ENCODE assay signal across 39 cellular contexts in the genomic region with DNA sequence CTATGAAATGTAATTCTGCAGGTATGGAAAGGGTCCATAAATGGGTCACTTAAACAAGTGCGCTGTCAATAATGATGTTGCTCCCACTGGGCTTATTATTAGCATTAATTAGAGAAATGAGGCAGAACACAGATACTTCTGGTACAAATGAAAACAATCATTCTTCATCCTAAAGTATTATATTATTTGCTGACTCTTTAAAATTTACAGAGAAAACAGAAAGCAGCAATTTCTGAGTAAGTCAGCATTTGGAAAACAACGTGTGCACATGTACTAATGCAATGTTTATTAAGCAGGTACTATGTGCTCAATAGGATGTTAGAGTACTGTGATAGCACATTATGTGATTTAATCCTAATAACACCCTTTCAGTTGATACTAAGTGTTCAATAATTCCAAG. TPM values are rescaled to one million over a fixed set of nuclear protein-coding genes. Genes with fewer than 3 reads are reported as not detected.
DNase-seq lines count a peak whose midpoint lies in the region; ATAC-seq, FAIRE-seq and TF ChIP-seq lines count a peak whose summit lies in the region.
"Had no signal": no experiment of that assay in that cellular context is flagged by ENCODE, and none has a peak within 500 bp of the region (broad histone marks: within the 10 kb centered on the region; RNA-seq: fewer than 3 reads in every experiment).

No MANE protein-coding gene starts in this region.

- no peak for TF ChIP-seq POLR2A in HepG2 (IDR thresholded peaks at IDR 0.05; ENCODE audit: insufficient read depth in 1 of 2, low read depth in 2 of 2, low read length in 2 of 2)
- TF ChIP-seq POLR2A in right lobe of liver (IDR thresholded peaks at IDR 0.05): no peak
- TF ChIP-seq POLR2A in A549 (IDR thresholded peaks at IDR 0.05; ENCODE audit: low read length): no peak
- no peak for TF ChIP-seq POLR2A in IMR-90 (IDR thresholded peaks at IDR 0.05; ENCODE audit: low read depth, low read length)
- no peak for TF ChIP-seq POLR2A in K562 (conservative IDR thresholded peaks at IDR 0.05)

- DNase-seq in HepG2 (ENCODE audit: low spot score): no peak
- DNase-seq in right lobe of liver: no peak
- DNase-seq in A549 (ENCODE audit: low read depth in 1 of 2, low spot score in 1 of 2): no peak
- no peak for DNase-seq in IMR-90
- no peak for DNase-seq in K562 (ENCODE audit: extremely low read depth in 1 of 4, low spot score in 3 of 4)
- no peak for DNase-seq in iPS-NIHi11 (ENCODE audit: low spot score)
- no peak for DNase-seq in stimulated activated naive CD4-positive, alpha-beta T cell treated with Interleukin-2 at 50 U/mL for 16 hours (lab: John Stamatoyannopoulos, UW)
- DNase-seq in mammary epithelial cell: no peak
- DNase-seq: 8988T; ACHN; AML-193; BE2C; C1 segment of cervical spinal cord; Caco-2; Calu3; CD4-positive, alpha-beta memory T cell; CD4-positive, alpha-beta T cell; CD4-positive, CD25-positive, alpha-beta regulatory T cell; CD8-positive, alpha-beta memory T cell; CD8-positive, alpha-beta T cell; COR-L47; DMS 273 treated with DMSO at 0.1 percent for 48 hours; DMS153; DMS53; DMS79; DMS79 treated with DMSO at 0.1 percent for 48 hours; DND-41; EL had no signal

- in situ Hi-C loops in HepG2 (cut with HindIII; ENCODE audit: extremely low pct_ligation_motif_present, low pct_unique_long_range_greater_than_20kb): no loop called here
- in situ Hi-C loops in IMR-90 (cut with MboI; ENCODE audit: low sequenced_read_pairs): no loop called here
- in situ Hi-C loops in K562 (cut with MboI): no loop called here
- in situ Hi-C loops in mammary epithelial cell (cut with MboI; ENCODE audit: low sequenced_read_pairs in 2 of 2): no loop called here

- no peaks in the 10 kb centered on the region for H4K20me1 ChIP-seq in HepG2 (ENCODE audit: insufficient read depth, low read length)
- no peaks in the 10 kb centered on the region for H4K20me1 ChIP-seq in IMR-90 (ENCODE audit: insufficient read depth, low read length)
- no peaks in the 10 kb centered on the region for H4K20me1 ChIP-seq in K562 (replicated peaks; ENCODE audit: control insufficient read depth, insufficient read depth, low read length)
- H4K20me1 ChIP-seq in mammary epithelial cell (ENCODE audit: insufficient read depth, low read length): no peaks in the 10 kb centered on the region
- H4K20me1 ChIP-seq: BLaER1; BLaER1 treated with 17β-estradiol and CSF1 and Interleukin-3, amounts not matched to agents 10 nM and 100 nM had no signal

- no peak for FAIRE-seq in HepG2 (lab: Jason Lieb, UNC)
- FAIRE-seq in A549 (lab: Jason Lieb, UNC): no peak
- FAIRE-seq in K562 (lab: Jason Lieb, UNC): no peak
- FAIRE-seq: A204.1, D721Med had no signal

- 3% methylated on average over 2 of the region's 2 CpGs for WGBS in HepG2 (ENCODE audit: low lambda C conversion rate)
- 60% methylated on average over 2 of the region's 2 CpGs for WGBS in right lobe of liver (ENCODE audit: insufficient coverage, low coverage, low lambda C conversion rate, missing lambda C conversion rate)
- WGBS in A549 (ENCODE audit: missing lambda C conversion rate): 2% methylated on average over 2 of the region's 2 CpGs
- WGBS in IMR-90 (ENCODE audit: extremely low coverage in 2 of 2, insufficient read length in 1 of 2), 2 experiments: no CpG with 5 or more reads among the region's 2 CpGs
- 0% methylated on average over 2 of the region's 2 CpGs for WGBS in K562 (ENCODE audit: insufficient coverage, low coverage, missing lambda C conversion rate)
- WGBS in mammary epithelial cell (ENCODE audit: low coverage, missing lambda C conversion rate): 43% methylated on average over 2 of the region's 2 CpGs

- H3K9me3 ChIP-seq in HepG2 (ENCODE audit: low read length) (peaks cover 88% of the 10 kb centered on the region), right lobe of liver (no peaks in the 10 kb centered on the region), A549 (peaks cover 10% of the 10 kb centered on the region; the same call in 2 of the 3 replicates), IMR-90 (ENCODE audit: control insufficient read depth, insufficient read depth, low read length) (peaks cover 7% of the 10 kb centered on the region), K562 (replicated peaks; ENCODE audit: control insufficient read depth, insufficient read depth, low read depth, low read length) (no peaks in the 10 kb centered on the region), mammary epithelial cell (replicated peaks; ENCODE audit: insufficient read depth, low read length) (peaks cover 17% of the 10 kb centered on the region)
- H3K9me3 ChIP-seq: BE2C, Caco-2 had no signal

- H2AK9ac ChIP-seq in IMR-90 (replicated peaks; ENCODE audit: low read depth, low read length, poor library complexity): no peak overlapping the region

- H2AFZ ChIP-seq in HepG2 (ENCODE audit: low read length): no peak overlapping the region
- no peak overlapping the region for H2AFZ ChIP-seq in IMR-90 (replicated peaks; ENCODE audit: low read length, poor library complexity)
- H2AFZ ChIP-seq in K562 (ENCODE audit: low read depth, low read length): no peak overlapping the region
- no peak overlapping the region for H2AFZ ChIP-seq in mammary epithelial cell (ENCODE audit: low read depth, low read length)

- H3K4me2 ChIP-seq in HepG2 (ENCODE audit: low read depth, low read length) (no peak overlapping the region), A549 (no peak overlapping the region), IMR-90 (ENCODE audit: low read depth, low read length) (no peak overlapping the region), K562 (ENCODE audit: insufficient read depth, low read length) (no peak overlapping the region), mammary epithelial cell (ENCODE audit: insufficient read depth, low read depth, low read length) (no peak overlapping the region)
- H3K4me2 ChIP-seq: BLaER1; BLaER1 treated with 17β-estradiol and CSF1 and Interleukin-3, amounts not matched to agents 10 nM and 100 nM had no signal

- TF ChIP-seq RAD21 in HepG2 (CRISPR knock-in tag; IDR thresholded peaks at IDR 0.05) (no peak), A549 (conservative IDR thresholded peaks at IDR 0.05 in 1 of 2, IDR thresholded peaks at IDR 0.05 in 1 of 2) (no peak), IMR-90 (IDR thresholded peaks at IDR 0.05; ENCODE audit: low read length) (no peak), K562 (CRISPR knock-in tag; conservative IDR thresholded peaks at IDR 0.05 in 1 of 2, IDR thresholded peaks at IDR 0.05 in 1 of 2) (no peak)

- no peak for TF ChIP-seq CTCF in HepG2 (CRISPR knock-in tag; IDR thresholded peaks at IDR 0.05)
- no peak for TF ChIP-seq CTCF in right lobe of liver (IDR thresholded peaks at IDR 0.05)
- TF ChIP-seq CTCF in A549 (IDR thresholded peaks at IDR 0.05): no peak
- TF ChIP-seq CTCF in IMR-90 (conservative IDR thresholded peaks at IDR 0.05; ENCODE audit: low read depth, low read length): no peak
- no peak for TF ChIP-seq CTCF in K562 (IDR thresholded peaks at IDR 0.05 in 2 of 3, conservative IDR thresholded peaks at IDR 0.05 in 1 of 3; ENCODE audit: insufficient read depth in 2 of 3, low read depth in 1 of 3, low read length in 3 of 3)
- TF ChIP-seq CTCF in mammary epithelial cell (conservative IDR thresholded peaks at IDR 0.05 in 1 of 2, IDR thresholded peaks at IDR 0.05 in 1 of 2; ENCODE audit: extremely low read depth in 1 of 2, insufficient read depth in 1 of 2, low read depth in 1 of 2, low read length in 2 of 2): no peak

- H2BK20ac ChIP-seq in IMR-90 (ENCODE audit: low read depth, low read length): no peak overlapping the region

- no peak overlapping the region for H3K27ac ChIP-seq in HepG2 (ENCODE audit: extremely low read length, insufficient read depth, low read length)
- no peak overlapping the region for H3K27ac ChIP-seq in right lobe of liver
- no peak overlapping the region for H3K27ac ChIP-seq in A549
- H3K27ac ChIP-seq in IMR-90 (ENCODE audit: insufficient read depth, low read length): no peak overlapping the region
- H3K27ac ChIP-seq in K562 (ENCODE audit: extremely low read depth, low read depth, low read length): no peak overlapping the region
- H3K27ac ChIP-seq in mammary epithelial cell (ENCODE audit: insufficient read depth, low read depth, low read length): no peak overlapping the region
- H3K27ac ChIP-seq: 22Rv1; BLaER1; BLaER1 treated with 17β-estradiol and CSF1 and Interleukin-3, amounts not matched to agents 10 nM and 100 nM; C4-2B had no signal

- no peak overlapping the region for H3K23ac ChIP-seq in IMR-90 (ENCODE audit: low read depth, low read length)

- intact Hi-C loops in HepG2 (cut with micrococcal nuclease; ENCODE audit: unreplicated experiment) (no loop called here), right lobe of liver (cut with DNase I) (no loop called here), IMR-90 (cut with micrococcal nuclease) (no loop called here), K562 (cut with micrococcal nuclease) (no loop called here), mammary epithelial cell (cut with micrococcal nuclease) (no loop called here)

- H2BK5ac ChIP-seq in IMR-90 (ENCODE audit: low read depth, low read length, poor library complexity, severe bottlenecking): no peak overlapping the region

- H4K5ac ChIP-seq in IMR-90 (ENCODE audit: low read depth, low read length): no peak overlapping the region

- no peaks in the 10 kb centered on the region for H3K79me1 ChIP-seq in IMR-90 (ENCODE audit: low read depth in 1 of 2, low read length in 2 of 2)

- H3K27me3 ChIP-seq in HepG2 (ENCODE audit: control insufficient read depth in 1 of 2, insufficient read depth in 2 of 2, low read length in 2 of 2) (no peaks in the 10 kb centered on the region), right lobe of liver (no peaks in the 10 kb centered on the region), IMR-90 (ENCODE audit: control insufficient read depth, insufficient read depth, low read length) (no peaks in the 10 kb centered on the region), K562 (ENCODE audit: control insufficient read depth in 2 of 2, insufficient read depth in 2 of 2, low read length in 2 of 2) (no peaks in the 10 kb centered on the region), mammary epithelial cell (ENCODE audit: insufficient read depth, low read length) (no peaks in the 10 kb centered on the region)
- H3K27me3 ChIP-seq: BE2C; BLaER1; BLaER1 treated with 17β-estradiol and CSF1 and Interleukin-3, amounts not matched to agents 10 nM and 100 nM had no signal

- no peaks in the 10 kb centered on the region for H3K79me2 ChIP-seq in HepG2 (ENCODE audit: insufficient read depth, low read length)
- no peaks in the 10 kb centered on the region for H3K79me2 ChIP-seq in K562 (ENCODE audit: control insufficient read depth, insufficient read depth, low read length)
- no peaks in the 10 kb centered on the region for H3K79me2 ChIP-seq in mammary epithelial cell (ENCODE audit: insufficient read depth, low read length)

- ATAC-seq in HepG2: no peak
- no peak for ATAC-seq in right lobe of liver
- no peak for ATAC-seq in A549
- no peak for ATAC-seq in IMR-90 (ENCODE audit: low read depth)
- no peak for ATAC-seq in K562
- ATAC-seq: CD8-positive, alpha-beta T cell had no signal

- H3K4ac ChIP-seq in IMR-90 (ENCODE audit: low read depth, low read length): no peak overlapping the region

- H3K56ac ChIP-seq in IMR-90 (ENCODE audit: extremely low read depth, insufficient read depth, low read length): no peak overlapping the region

- H3K36me3 ChIP-seq in HepG2 (replicated peaks in 1 of 2; ENCODE audit: control insufficient read depth in 1 of 2, insufficient read depth in 2 of 2, low read length in 2 of 2): no peaks in the 10 kb centered on the region
- no peaks in the 10 kb centered on the region for H3K36me3 ChIP-seq in right lobe of liver
- no peaks in the 10 kb centered on the region for H3K36me3 ChIP-seq in IMR-90 (ENCODE audit: control insufficient read depth, insufficient read depth, low read length)
- no peaks in the 10 kb centered on the region for H3K36me3 ChIP-seq in K562 (ENCODE audit: control insufficient read depth, insufficient read depth, low read length)
- no peaks in the 10 kb centered on the region for H3K36me3 ChIP-seq in mammary epithelial cell (ENCODE audit: insufficient read depth, low read length)
- H3K36me3 ChIP-seq: BE2C; BLaER1; BLaER1 treated with 17β-estradiol and CSF1 and Interleukin-3, amounts not matched to agents 10 nM and 100 nM had no signal

- TF ChIP-seq EP300 in HepG2 (IDR thresholded peaks at IDR 0.05; ENCODE audit: low read depth in 2 of 2, low read length in 2 of 2) (no peak), HepG2 (CRISPR knock-in tag; IDR thresholded peaks at IDR 0.05; ENCODE audit: borderline replicate concordance) (no peak), A549 (IDR thresholded peaks at IDR 0.05) (no peak), K562 (IDR thresholded peaks at IDR 0.05; ENCODE audit: low read length) (no peak)

- no peak overlapping the region for H4K91ac ChIP-seq in IMR-90 (ENCODE audit: insufficient read depth, low read depth, low read length)

- no peak overlapping the region for H4K8ac ChIP-seq in IMR-90 (ENCODE audit: low read depth in 2 of 2, low read length in 2 of 2)

- CTCF ChIA-PET in HepG2 (lab: Yijun Ruan, JAX; ENCODE audit: low intra/inter-chr PET ratio, low total read pairs) (no interaction called here), A549 (lab: Yijun Ruan, JAX) (no interaction called here), IMR-90 (lab: Yijun Ruan, JAX) (no interaction called here), K562 (lab: Yijun Ruan, JAX; ENCODE audit: low intra/inter-chr PET ratio) (no interaction called here), mammary epithelial cell (lab: Charles Lee; ENCODE audit: low non-redundant PET) (no interaction called here)

- no peak overlapping the region for H3K18ac ChIP-seq in IMR-90 (ENCODE audit: low read depth, low read length)

- no peak overlapping the region for H3K9ac ChIP-seq in HepG2 (ENCODE audit: insufficient read depth, low read depth, low read length)
- H3K9ac ChIP-seq in IMR-90 (ENCODE audit: low read depth, low read length): no peak overlapping the region
- no peak overlapping the region for H3K9ac ChIP-seq in K562 (ENCODE audit: insufficient read depth in 1 of 2, low read depth in 2 of 2, low read length in 2 of 2)
- no peak overlapping the region for H3K9ac ChIP-seq in mammary epithelial cell (ENCODE audit: insufficient read depth, low read length)
- H3K9ac ChIP-seq: BLaER1; BLaER1 treated with 17β-estradiol and CSF1 and Interleukin-3, amounts not matched to agents 10 nM and 100 nM had no signal

- H3K4me1 ChIP-seq in HepG2 (ENCODE audit: insufficient read depth, low read length) (no peaks in the 10 kb centered on the region), right lobe of liver (no peaks in the 10 kb centered on the region), A549 (no peaks in the 10 kb centered on the region), IMR-90 (ENCODE audit: control insufficient read depth, insufficient read depth, low read length) (no peaks in the 10 kb centered on the region), K562 (replicated peaks in 1 of 2; ENCODE audit: control insufficient read depth in 2 of 2, insufficient read depth in 2 of 2, low read length in 2 of 2) (no peaks in the 10 kb centered on the region), mammary epithelial cell (ENCODE audit: insufficient read depth, low read length) (no peaks in the 10 kb centered on the region)
- H3K4me1 ChIP-seq: BE2C; BLaER1; BLaER1 treated with 17β-estradiol and CSF1 and Interleukin-3, amounts not matched to agents 10 nM and 100 nM; Caco-2 had no signal

- BruUV-seq in HepG2 (replicated peaks; lab: Mats Ljungman, UMichigan): no TSS peak
- no TSS peak for BruUV-seq in IMR-90 (replicated peaks; lab: Mats Ljungman, UMichigan)
- BruUV-seq in K562 (replicated peaks; lab: Mats Ljungman, UMichigan): no TSS peak
- no TSS peak for BruUV-seq in mammary epithelial cell (replicated peaks; lab: Mats Ljungman, UMichigan)

- no peak overlapping the region for H2BK15ac ChIP-seq in IMR-90 (ENCODE audit: low read depth, low read length)

- H2BK120ac ChIP-seq in IMR-90 (ENCODE audit: low read depth, low read length): no peak overlapping the region

- no peak overlapping the region for H3K14ac ChIP-seq in IMR-90 (replicated peaks; ENCODE audit: low read depth, low read length)

- dilution Hi-C loops in IMR-90 (cut with HindIII; ENCODE audit: low sequenced_read_pairs, unreplicated experiment): no loop called here
- dilution Hi-C loops in mammary epithelial cell (cut with HindIII; ENCODE audit: low sequenced_read_pairs): no loop called here

- H2AK5ac ChIP-seq in IMR-90 (ENCODE audit: low read depth, low read length): no peak overlapping the region

- no peak overlapping the region for H3K4me3 ChIP-seq in HepG2 (replicated peaks in 1 of 3; ENCODE audit: insufficient read depth in 1 of 3, low read depth in 2 of 3, low read length in 3 of 3)
- no peak overlapping the region for H3K4me3 ChIP-seq in right lobe of liver
- H3K4me3 ChIP-seq in A549: no peak overlapping the region
- H3K4me3 ChIP-seq in IMR-90 (ENCODE audit: insufficient read depth, low read depth, low read length): no peak overlapping the region
- H3K4me3 ChIP-seq in K562: no peak overlapping the region
- no peak overlapping the region for H3K4me3 ChIP-seq in mammary epithelial cell (replicated peaks in 1 of 3; ENCODE audit: insufficient read depth in 1 of 3, low read depth in 2 of 3, low read length in 3 of 3)
- H3K4me3 ChIP-seq: BLaER1; BLaER1 treated with 17β-estradiol and CSF1 and Interleukin-3, amounts not matched to agents 10 nM and 100 nM had no signal

- POLR2A ChIA-PET in HepG2 (lab: Yijun Ruan, JAX) (no interaction called here), A549 (lab: Yijun Ruan, JAX) (no interaction called here), IMR-90 (lab: Charles Lee; ENCODE audit: unreplicated experiment) (no interaction called here), K562 (lab: Yijun Ruan, JAX) (no interaction called here)

- H3K9me1 ChIP-seq in IMR-90 (ENCODE audit: insufficient read depth, low read length): no peaks in the 10 kb centered on the region
- H3K9me1 ChIP-seq in K562 (ENCODE audit: control insufficient read depth, insufficient read depth, low read length): no peaks in the 10 kb centered on the region

RNA-seq across cellular contexts. Expression of gene ZNF676, which starts 2.4 kb away (rescaled TPM):
- not detected in 2 replicates for total RNA-seq in HepG2 (2016; rRNA removed; fragmentation: Illumina TruSeq; extraction: Trizol)
- total RNA-seq in HepG2 (2016; cell fraction: cytosol; rRNA removed; fragmentation: Illumina TruSeq; extraction: Trizol; ENCODE audit: low read depth): not detected in 2 replicates
- total RNA-seq in HepG2 (2016; cell fraction: insoluble cytoplasmic fraction; rRNA removed; fragmentation: Illumina TruSeq; extraction: Trizol): not detected in 2 replicates
- total RNA-seq in HepG2 (2016; cell fraction: membrane; rRNA removed; fragmentation: Illumina TruSeq; extraction: Trizol): not detected in 2 replicates
- not detected in 2 replicates for total RNA-seq in HepG2 (2016; cell fraction: nucleus; rRNA removed; fragmentation: Illumina TruSeq; extraction: Trizol)
- not detected in 2 replicates for polyA plus RNA-seq in HepG2 (2011; rRNA removed)
- not detected in 2 replicates for polyA plus RNA-seq in HepG2 (2011; cell fraction: cytosol; rRNA removed)
- polyA plus RNA-seq in HepG2 (2011; cell fraction: nucleus; rRNA removed): not detected in 2 replicates
- polyA plus RNA-seq in HepG2 (2012): not detected in 2 replicates
- not detected in 2 replicates for polyA plus RNA-seq in HepG2 (2016; cell fraction: cytosol; fragmentation: Illumina TruSeq; extraction: Trizol; ENCODE audit: low read depth)
- not detected in 2 replicates for polyA plus RNA-seq in HepG2 (2016; cell fraction: insoluble cytoplasmic fraction; fragmentation: Illumina TruSeq; extraction: Trizol; ENCODE audit: low read depth)
- not detected in 2 replicates for polyA plus RNA-seq in HepG2 (2016; cell fraction: membrane; fragmentation: Illumina TruSeq; extraction: Trizol; ENCODE audit: low read depth)
- polyA plus RNA-seq in HepG2 (2016; cell fraction: nucleus; fragmentation: Illumina TruSeq; extraction: Trizol; ENCODE audit: insufficient read depth, low read depth): not detected in 2 replicates
- polyA minus RNA-seq in HepG2 (2011; rRNA and poly(A)+ RNA removed; ENCODE audit: low replicate concordance): not detected in 2 replicates
- polyA minus RNA-seq in HepG2 (2011; cell fraction: cytosol; rRNA and poly(A)+ RNA removed): not detected in 2 replicates
- polyA minus RNA-seq in HepG2 (2011; cell fraction: nucleus; rRNA and poly(A)+ RNA removed): 0.12 TPM in 1 of 2 replicates, not detected in the other
- total RNA-seq in right lobe of liver: under 1 TPM in 4 of 6 experiments, not detected in 2; 0.06 to 0.51 (median 0.23) TPM
- polyA plus RNA-seq in A549 (2011; rRNA removed): not detected in 2 replicates
- polyA plus RNA-seq in A549 (2012; cell fraction: cytosol; rRNA removed): not detected in 2 replicates
- polyA plus RNA-seq in A549 (2012; cell fraction: nucleus; rRNA removed): not detected in 2 replicates
- polyA plus RNA-seq in A549 (2017; fragmentation: RNase III; extraction: RNeasy Plus Mini Kit Qiagen cat#74134 plus additional on column Dnase treatment): not detected in 3 replicates
- not detected in 2 replicates for polyA minus RNA-seq in A549 (2011; rRNA and poly(A)+ RNA removed)
- not detected in 2 replicates for total RNA-seq in IMR-90 (2012; rRNA removed)
- not detected in 2 replicates for polyA plus RNA-seq in IMR-90 (2012; rRNA removed)
- polyA plus RNA-seq in IMR-90 (2012; cell fraction: cytosol; rRNA removed): not detected in 2 replicates
- polyA plus RNA-seq in IMR-90 (2012; cell fraction: nucleus; rRNA removed; ENCODE audit: low replicate concordance): not detected in 2 replicates
- total RNA-seq in K562 (2011; cell fraction: chromatin; rRNA removed; ENCODE audit: low replicate concordance): not detected in 2 replicates
- not detected in 2 replicates for total RNA-seq in K562 (2011; cell fraction: nucleolus; rRNA removed)
- total RNA-seq in K562 (2011; cell fraction: nucleoplasm; rRNA removed): not detected in 2 replicates
- total RNA-seq in K562 (2014; rRNA removed): 0.24 TPM in 1 of 2 replicates, not detected in the other
- 0.29 and 0.41 TPM in 2 replicates for total RNA-seq in K562 (2014; rRNA removed; fragmentation: Illumina TruSeq; extraction: Trizol)
- total RNA-seq in K562 (2015; rRNA removed; fragmentation: Illumina TruSeq; extraction: Trizol): 0.38 and 0.43 TPM in 2 replicates
- total RNA-seq in K562 (2021): 0.16 and 0.22 TPM in 2 replicates
- polyA plus RNA-seq in K562 (2011; rRNA removed): 0.06 TPM in 1 of 2 replicates, not detected in the other
- not detected in 2 replicates for polyA plus RNA-seq in K562 (2011; cell fraction: cytosol; rRNA removed)
- polyA plus RNA-seq in K562 (2011; cell fraction: nucleus; rRNA removed): not detected in 2 replicates
- polyA plus RNA-seq in K562 (2012): 0.05 and 0.11 TPM in 2 replicates
- polyA plus RNA-seq in K562 (2014; fragmentation: Illumina TruSeq; extraction: Trizol): 0.24 and 0.25 TPM in 2 replicates
- under 1 TPM in 1 of 2 experiments, not detected in 1; 0.10 TPM for polyA plus RNA-seq in K562 (2014; fragmentation: Nextera tagmentation; extraction: Ambion mirVana)
- polyA plus RNA-seq in K562 (2014; rRNA removed): 0.05 and 0.29 TPM in 2 replicates
- 0.18 TPM in 1 of 2 replicates, not detected in the other for polyA minus RNA-seq in K562 (2011; rRNA and poly(A)+ RNA removed)
- polyA minus RNA-seq in K562 (2011; cell fraction: cytosol; rRNA and poly(A)+ RNA removed): not detected in 2 replicates
- not detected in 2 replicates for polyA minus RNA-seq in K562 (2011; cell fraction: nucleus; rRNA and poly(A)+ RNA removed)
- under 1 TPM in 1 of 2 donors, not detected in 1; 0.17 TPM for total RNA-seq in mammary epithelial cell
- polyA plus RNA-seq in mammary epithelial cell: not detected
- polyA minus RNA-seq in mammary epithelial cell: not detected
- total RNA-seq: A172; A673; Caco-2; Calu3; CD4-positive, alpha-beta memory T cell; CD4-positive, alpha-beta T cell; CD4-positive, CD25-positive, alpha-beta regulatory T cell; CD8-positive, alpha-beta memory T cell; CD8-positive, alpha-beta T cell had no signal
- polyA plus RNA-seq: AG04450; BJ; CD14-positive monocyte; CD4-positive, alpha-beta memory T cell; CD4-positive, CD25-positive, alpha-beta regulatory T cell; CD8-positive, alpha-beta memory T cell had no signal

Comparison
In these comparisons a context has a peak if more than half of its experiments do, and no peak if none do; other contexts are left out.
1. Of the 241 proteins assayed by ChIP-seq in both HepG2 and K562: peak only in HepG2: MAFK; only in K562: MAFG; in both: MAFF; in neither: 238.